8 cellular contexts compared by ENCODE assay signal in genomic region chr7:45890902-45891461, GRCh38. TPM values are rescaled to one million over a fixed set of nuclear protein-coding genes. Genes with fewer than 3 reads are reported as not detected.
DNase-seq lines count a peak whose midpoint lies in the region; ATAC-seq and TF ChIP-seq lines count a peak whose summit lies in the region.

No MANE protein-coding gene starts in this region.

- no peak overlapping the region for H3K4me3 Mint-ChIP-seq in activated naive CD8-positive, alpha-beta T cell treated with anti-CD3 and anti-CD28 coated beads, Interleukin-2, amount 50 U/mL, for 24 hours

- H3K27ac Mint-ChIP-seq in activated naive CD8-positive, alpha-beta T cell treated with anti-CD3 and anti-CD28 coated beads, Interleukin-2, amount 50 U/mL, for 24 hours, result no peak overlapping the region

- peak overlapping the region in 2 of 3 donors; percentile 98 for H3K27ac ChIP-seq in right lobe of liver

- peak; percentile 5 for DNase-seq in NCI-H1436 (lab: John Stamatoyannopoulos, UW)
- no peak for DNase-seq in NCI-H1436 treated with DMSO at 0.1 percent for 48 hours (lab: John Stamatoyannopoulos, UW)
- DNase-seq in adipocyte (ENCODE audit: low read depth), result peak; percentile 84
- no peak for DNase-seq in right lobe of liver
- no peak for DNase-seq in epidermal melanocyte (ENCODE audit: insufficient read length, low spot score)
- DNase-seq in activated naive CD8-positive, alpha-beta T cell treated with anti-CD3 and anti-CD28 coated beads, Interleukin-2, amount 50 U/mL, for 24 hours, result no peak

- no peak overlapping the region for H3K4me2 ChIP-seq in Loucy (ENCODE audit: low read depth, low read length, poor library complexity, severe bottlenecking)

- H4K20me1 ChIP-seq in Loucy (ENCODE audit: insufficient read depth, low read length, poor library complexity, severe bottlenecking), result no peaks in the 10 kb centered on the region

- no peaks in the 10 kb centered on the region for H3K27me3 ChIP-seq in Loucy (ENCODE audit: insufficient read depth, low read length, poor library complexity, severe bottlenecking)
- peaks cover 47% of the 10 kb centered on the region for H3K27me3 ChIP-seq in adipocyte (replicated peaks; ENCODE audit: control insufficient read depth, insufficient read depth, low read length)
- H3K27me3 ChIP-seq in right lobe of liver, result no peaks in the 10 kb centered on the region

- H3F3A ChIP-seq in Loucy (ENCODE audit: low read depth), result no peaks in the 10 kb centered on the region

- WGBS in right lobe of liver (ENCODE audit: insufficient coverage, low coverage, low lambda C conversion rate, missing lambda C conversion rate), result 9% methylated on average over 6 of the region's 6 CpGs

- peak; percentile 82 for TF ChIP-seq CTCF in Loucy (conservative IDR thresholded peaks at IDR 0.05; ENCODE audit: low read length)
- peak; percentile 54 to 59 (median 57) for TF ChIP-seq CTCF in right lobe of liver (IDR thresholded peaks at IDR 0.05)

- H3K36me3 ChIP-seq in Loucy (ENCODE audit: insufficient read depth, low read length), result no peaks in the 10 kb centered on the region
- H3K36me3 ChIP-seq in adipocyte (ENCODE audit: control insufficient read depth, insufficient read depth, low read length, severe bottlenecking), result no peaks in the 10 kb centered on the region
- peaks cover 0 to 31% (median 9%) of the 10 kb centered on the region in 4 donors for H3K36me3 ChIP-seq in right lobe of liver

- no peak overlapping the region for H3K9ac ChIP-seq in Loucy (ENCODE audit: low read depth, low read length, poor library complexity, severe bottlenecking)
- H3K9ac ChIP-seq in adipocyte (ENCODE audit: low read length), result no peak overlapping the region

- no peaks in the 10 kb centered on the region for H3K4me1 Mint-ChIP-seq in activated naive CD8-positive, alpha-beta T cell treated with anti-CD3 and anti-CD28 coated beads, Interleukin-2, amount 50 U/mL, for 24 hours

- no peaks in the 10 kb centered on the region for H3K9me3 Mint-ChIP-seq in activated naive CD8-positive, alpha-beta T cell treated with anti-CD3 and anti-CD28 coated beads, Interleukin-2, amount 50 U/mL, for 24 hours

- H3K4me1 ChIP-seq in Loucy (ENCODE audit: insufficient read depth, low read length, poor library complexity, severe bottlenecking) (no peaks in the 10 kb centered on the region), adipocyte (ENCODE audit: control insufficient read depth, insufficient read depth, low read length) (no peaks in the 10 kb centered on the region), right lobe of liver (peaks cover 0 to 28% (median 10%) of the 10 kb centered on the region in 4 donors)

- H3K4me3 ChIP-seq in Loucy (ENCODE audit: low read length, poor library complexity, severe bottlenecking), result no peak overlapping the region
- no peak overlapping the region for H3K4me3 ChIP-seq in adipocyte (ENCODE audit: low read length)
- H3K4me3 ChIP-seq in right lobe of liver, result peak overlapping the region in 1 of 3 donors; percentile 64

- H2AFZ ChIP-seq in Loucy (ENCODE audit: low read length), result no peak overlapping the region

- no peaks in the 10 kb centered on the region for H3K9me3 ChIP-seq in Loucy (ENCODE audit: insufficient read depth, low read depth, low read length)
- H3K9me3 ChIP-seq in adipocyte (ENCODE audit: control insufficient read depth, low read length), result no peaks in the 10 kb centered on the region
- no peaks in the 10 kb centered on the region for H3K9me3 ChIP-seq in right lobe of liver

- peak in 1 of 4 donors; percentile 0 for ATAC-seq in right lobe of liver
- no peak for ATAC-seq in GM18873 (IDR thresholded peaks at IDR 0.05; ENCODE audit: low FRiP score, unreplicated experiment)
- no peak for ATAC-seq in activated naive CD8-positive, alpha-beta T cell treated with anti-CD3 and anti-CD28 coated beads, Interleukin-2, amount 50 U/mL, for 24 hours

- peaks cover 63% of the 10 kb centered on the region for H3K27me3 Mint-ChIP-seq in activated naive CD8-positive, alpha-beta T cell treated with anti-CD3 and anti-CD28 coated beads, Interleukin-2, amount 50 U/mL, for 24 hours

- no peaks in the 10 kb centered on the region for H3K36me3 Mint-ChIP-seq in activated naive CD8-positive, alpha-beta T cell treated with anti-CD3 and anti-CD28 coated beads, Interleukin-2, amount 50 U/mL, for 24 hours (ENCODE audit: low read depth)

- H3K79me2 ChIP-seq in Loucy (ENCODE audit: insufficient read depth, low read length), result no peaks in the 10 kb centered on the region

- intact Hi-C loops in right lobe of liver (cut with DNase I), result no loop called here

- H3K9me2 ChIP-seq in Loucy (replicated peaks; ENCODE audit: low read depth, low read length), result no peaks in the 10 kb centered on the region

- TF ChIP-seq POLR2A in right lobe of liver (IDR thresholded peaks at IDR 0.05), result no peak

RNA-seq across cellular contexts. Expression of gene IGFBP1, which starts 2.7 kb away (rescaled TPM):
- 100 to 1,000 TPM in 5 of 6 experiments, 1 to 10 TPM in 1; 7.7 to 566 (median 283) TPM for total RNA-seq in right lobe of liver

RNA-seq across cellular contexts. Expression of gene CCDC201, which starts 18.1 kb away (rescaled TPM):
- under 1 TPM in 1 of 6 experiments, not detected in 5; 0.07 TPM for total RNA-seq in right lobe of liver

RNA-seq across cellular contexts. Expression of gene IGFBP3, which starts 30.1 kb away (rescaled TPM):
- 100 to 1,000 TPM in 5 of 6 experiments, 10 to 100 TPM in 1; 85.9 to 321 (median 183) TPM for total RNA-seq in right lobe of liver

Comparison
In these comparisons a context has a peak if more than half of its experiments do, and no peak if none do; other contexts are left out.
1. DNase-seq: peak in NCI-H1436 (single experiment) and adipocyte (single experiment); none in NCI-H1436 treated with DMSO at 0.1 percent for 48 hours (single experiment), right lobe of liver (0 of 3), epidermal melanocyte (single experiment) and activated naive CD8-positive, alpha-beta T cell treated with anti-CD3 and anti-CD28 coated beads, Interleukin-2, amount 50 U/mL, for 24 hours (single experiment).